ENCODE assay signal across 8 cellular contexts in the genomic region with DNA sequence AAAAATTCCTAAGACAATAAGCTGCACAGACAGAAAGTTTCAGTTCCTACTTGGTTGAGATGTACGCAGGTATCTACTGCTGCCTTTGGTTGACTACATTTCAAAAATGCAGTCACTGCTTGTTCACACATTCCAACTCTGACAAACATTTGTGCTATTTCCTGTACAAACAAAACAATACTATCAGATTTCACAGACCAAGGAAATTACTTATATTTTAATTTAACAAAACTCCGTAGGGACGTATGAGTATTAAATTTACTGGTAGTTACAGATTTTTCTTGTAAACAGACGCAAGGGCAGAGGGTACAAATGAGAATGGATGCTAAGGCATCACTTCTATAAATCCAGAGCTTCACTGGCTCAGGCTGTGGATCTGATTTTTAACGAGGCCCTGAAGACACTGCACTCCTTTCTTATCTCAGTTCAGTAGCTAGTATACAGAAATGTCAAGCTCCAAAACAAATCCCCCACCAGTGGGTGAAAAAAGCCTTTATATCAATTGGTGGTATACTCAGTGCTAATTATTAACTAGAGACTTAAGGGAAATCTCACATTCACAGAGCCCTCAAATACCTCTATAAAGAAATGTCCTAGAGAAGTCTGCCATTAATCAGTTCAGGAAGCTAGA. TPM values are rescaled to one million over a fixed set of nuclear protein-coding genes. Genes with fewer than 3 reads are reported as not detected.
DNase-seq lines count a peak whose midpoint lies in the region; ATAC-seq and TF ChIP-seq lines count a peak whose summit lies in the region.

No MANE protein-coding gene starts in this region.

- TF ChIP-seq POLR2A in gastrocnemius medialis (IDR thresholded peaks at IDR 0.05), result no peak

- TF ChIP-seq CTCF in astrocyte of the cerebellum (IDR thresholded peaks at IDR 0.05; ENCODE audit: low read depth, low read length, missing control alignments), result no peak
- TF ChIP-seq CTCF in gastrocnemius medialis (IDR thresholded peaks at IDR 0.05 in 4 of 5, conservative IDR thresholded peaks at IDR 0.05 in 1 of 5), result no peak

- H3K4me3 ChIP-seq in astrocyte of the cerebellum (ENCODE audit: low read depth, low read length) (no peak overlapping the region), gastrocnemius medialis (no peak overlapping the region)

- H3K9me3 ChIP-seq in gastrocnemius medialis, result no peaks in the 10 kb centered on the region

- ATAC-seq in GM18861 (IDR thresholded peaks at IDR 0.05; ENCODE audit: unreplicated experiment) (peak; percentile 83), HG03066 (IDR thresholded peaks at IDR 0.05; ENCODE audit: low read depth, unreplicated experiment) (peak; percentile 94), gastrocnemius medialis (no peak), GM21737 (IDR thresholded peaks at IDR 0.05; ENCODE audit: unreplicated experiment) (no peak), GM21381 (IDR thresholded peaks at IDR 0.05; ENCODE audit: unreplicated experiment) (no peak), left colon (no peak)

- no peaks in the 10 kb centered on the region for H3K27me3 ChIP-seq in gastrocnemius medialis

- DNase-seq in astrocyte of the cerebellum (ENCODE audit: low read depth) (peak; percentile 49), non-pigmented ciliary epithelial cell (ENCODE audit: low read depth) (peak; percentile 75), gastrocnemius medialis (no peak), left colon (no peak)

- H3K27ac ChIP-seq in gastrocnemius medialis, result no peak overlapping the region

- in situ Hi-C loops in astrocyte of the cerebellum (cut with HindIII; ENCODE audit: low sequenced_read_pairs) (no loop called here), gastrocnemius medialis (cut with MboI; ENCODE audit: low sequenced_read_pairs in 4 of 4) (no loop called here)

- no peaks in the 10 kb centered on the region for H3K4me1 ChIP-seq in gastrocnemius medialis

- H3K36me3 ChIP-seq in gastrocnemius medialis, result peaks cover 0 to 37% of the 10 kb centered on the region in 2 donors

- intact Hi-C loops in gastrocnemius medialis (cut with DNase I; ENCODE audit: low total_unique reads) (no loop called here), left colon (cut with DNase I, micrococcal nuclease) (no loop called here)

RNA-seq across cellular contexts. Expression of a gene that starts 31.7 kb away (rescaled TPM):
- total RNA-seq in gastrocnemius medialis (10 to 100 TPM in 2 of 4 donors, 1 to 10 TPM in 2; 6.6 to 19.6 (median 10.7) TPM), left colon (10 to 100 TPM in 1 of 2 donors, 1 to 10 TPM in 1; 9.8 to 10.4 TPM)

RNA-seq across cellular contexts. Expression of a gene that starts 56.4 kb away (rescaled TPM):
- total RNA-seq in gastrocnemius medialis (1 to 10 TPM; 3.3 to 4.5 (median 3.7) TPM), left colon (1 to 10 TPM; 2.4 to 3.1 TPM)

Comparison
In these comparisons a context has a peak if more than half of its experiments do, and no peak if none do; other contexts are left out.
1. ATAC-seq: peak in GM18861 (single experiment) and HG03066 (single experiment); none in gastrocnemius medialis (0 of 2), GM21737 (single experiment), GM21381 (single experiment) and left colon (single experiment).
2. DNase-seq: peak in astrocyte of the cerebellum (single experiment) and non-pigmented ciliary epithelial cell (single experiment); none in gastrocnemius medialis (0 of 2) and left colon (0 of 2).